1 cellular context compared by ENCODE assay signal in genomic region chr11:72635309-72635915, GRCh38.
TF ChIP-seq lines count a peak whose summit lies in the region.

No MANE protein-coding gene starts in this region.

TF ChIP-seq in liver, 16 proteins besides CTCF, POLR2A, EP300 and RAD21 (continued from another document):
- TF ChIP-seq REST (IDR thresholded peaks at IDR 0.05): no peak
- TF ChIP-seq ZBTB33 (IDR thresholded peaks at IDR 0.05): no peak
